9 cellular contexts compared by ENCODE assay signal in the genomic region with DNA sequence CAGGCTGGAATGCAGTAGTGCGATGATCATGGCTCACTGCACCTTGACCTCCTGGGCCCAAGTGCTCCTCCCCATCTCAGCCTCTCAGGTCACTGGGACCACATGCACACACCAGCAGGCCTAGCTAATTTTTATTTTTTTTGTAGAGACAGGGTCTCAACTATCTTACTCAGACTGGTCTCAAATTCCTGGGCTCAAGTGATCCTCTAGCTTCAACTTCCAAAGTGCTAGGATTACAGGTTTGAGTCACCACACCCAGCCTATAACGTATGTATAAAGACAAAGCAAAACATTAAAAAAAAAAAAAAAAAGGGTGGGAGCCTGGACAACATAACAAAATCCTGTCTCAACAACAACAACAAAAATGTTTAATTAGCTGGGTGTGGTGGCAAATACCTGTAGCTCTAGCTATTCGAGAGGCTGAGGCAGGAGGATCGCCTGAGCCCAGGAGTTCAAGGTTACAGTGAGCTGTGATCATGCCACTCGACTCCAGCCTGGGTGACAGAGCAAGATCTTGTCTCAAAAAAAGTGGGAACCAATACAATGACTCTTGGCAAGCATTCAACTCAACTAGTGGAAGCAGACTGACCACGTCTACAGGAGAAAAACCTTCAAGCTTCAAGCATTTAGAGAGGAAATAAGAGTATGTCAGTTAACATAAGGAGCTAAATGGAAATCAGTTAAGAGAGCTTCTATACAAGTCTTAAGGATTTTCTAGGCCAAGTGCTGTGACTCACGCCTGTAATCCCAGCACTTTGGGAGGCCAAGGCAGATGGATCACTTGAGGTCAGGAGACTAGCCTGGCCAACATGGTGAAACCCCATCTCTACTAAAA. TPM values are rescaled to one million over a fixed set of nuclear protein-coding genes. Genes with fewer than 3 reads are reported as not detected.
DNase-seq lines count a peak whose midpoint lies in the region; ATAC-seq and TF ChIP-seq lines count a peak whose summit lies in the region.
"Had no signal": no experiment of that assay in that cellular context is flagged by ENCODE, and none has a peak within 500 bp of the region (broad histone marks: within the 10 kb centered on the region; RNA-seq: fewer than 3 reads in every experiment).

No MANE protein-coding gene starts in this region.

- H2AK5ac ChIP-seq in mesenchymal stem cell (ENCODE audit: low read length, severe bottlenecking), result no peak overlapping the region

- H3K4me3 ChIP-seq in CD4-positive, alpha-beta memory T cell (ENCODE audit: low read length in 2 of 2), result no peak overlapping the region
- H3K4me3 ChIP-seq in mesenchymal stem cell (ENCODE audit: insufficient read depth in 1 of 2, low read depth in 1 of 2, low read length in 2 of 2), result peak overlapping the region in 1 of 2 experiments; percentile 99
- H3K4me3 ChIP-seq in Peyer's patch, result no peak overlapping the region
- H3K4me3 ChIP-seq in colonic mucosa, result no peak overlapping the region

- intact Hi-C loops in CD4-positive, alpha-beta memory T cell (cut with micrococcal nuclease), result no loop called here
- intact Hi-C loops in colonic mucosa (cut with DNase I), result no loop called here

- peaks cover 7 to 30% of the 10 kb centered on the region in 2 donors for H3K36me3 Mint-ChIP-seq in CD4-positive, alpha-beta memory T cell
- H3K36me3 Mint-ChIP-seq in activated T-helper 17 cell treated with anti-CD3 and anti-CD28 coated beads, Interleukin-2, amount 50 U/mL, for 72 hours (ENCODE audit: low read depth), result peaks cover 34% of the 10 kb centered on the region

- no peaks in the 10 kb centered on the region for H3K27me3 ChIP-seq in CD4-positive, alpha-beta memory T cell (ENCODE audit: insufficient read depth, low read length)
- no peaks in the 10 kb centered on the region for H3K27me3 ChIP-seq in mesenchymal stem cell (ENCODE audit: control insufficient read depth in 1 of 2, insufficient read depth in 1 of 2, low read length in 2 of 2)
- no peaks in the 10 kb centered on the region for H3K27me3 ChIP-seq in Peyer's patch
- H3K27me3 ChIP-seq in colonic mucosa, result no peaks in the 10 kb centered on the region

- no peak overlapping the region for H2BK15ac ChIP-seq in mesenchymal stem cell (ENCODE audit: low read depth, poor library complexity, severe bottlenecking)

- no peak overlapping the region for H2AFZ ChIP-seq in mesenchymal stem cell (ENCODE audit: low read depth, low read length)

- H3K4me2 ChIP-seq in mesenchymal stem cell (ENCODE audit: low read length, poor library complexity, severe bottlenecking), result no peak overlapping the region

- H3K27ac Mint-ChIP-seq in CD4-positive, alpha-beta memory T cell, result peak overlapping the region; percentile 14 to 99 (median 64)
- no peak overlapping the region for H3K27ac Mint-ChIP-seq in activated T-helper 17 cell treated with anti-CD3 and anti-CD28 coated beads, Interleukin-2, amount 50 U/mL, for 72 hours

- peaks cover 45 to 80% (median 57%) of the 10 kb centered on the region in 4 donors for H3K4me1 Mint-ChIP-seq in CD4-positive, alpha-beta memory T cell
- peaks cover 25% of the 10 kb centered on the region for H3K4me1 Mint-ChIP-seq in activated T-helper 17 cell treated with anti-CD3 and anti-CD28 coated beads, Interleukin-2, amount 50 U/mL, for 72 hours

- no peak overlapping the region for H3K23ac ChIP-seq in mesenchymal stem cell (ENCODE audit: low read length in 2 of 2)

- peaks cover 5% of the 10 kb centered on the region for H3K79me1 ChIP-seq in mesenchymal stem cell (replicated peaks; ENCODE audit: low read length, poor library complexity, severe bottlenecking)

- CTCF ChIA-PET in CD4-positive, alpha-beta memory T cell (lab: Charles Lee; ENCODE audit: partially characterized antibody), result interaction anchor here (1.5 to 1.7 kb wide), 2 partner anchors 15 to 329 kb away, joined by 7 to 8 read pairs; no protein-coding TSS in a partner anchor

- H3K4me3 Mint-ChIP-seq in CD4-positive, alpha-beta memory T cell, result peak overlapping the region in 5 of 8 donors; percentile 15 to 54 (median 43)
- H3K4me3 Mint-ChIP-seq in activated T-helper 17 cell treated with anti-CD3 and anti-CD28 coated beads, Interleukin-2, amount 50 U/mL, for 72 hours, result peak overlapping the region; percentile 95

- WGBS in mesenchymal stem cell, result 90% methylated on average over 5 of the region's 7 CpGs

- no peaks in the 10 kb centered on the region for H3K9me3 ChIP-seq in CD4-positive, alpha-beta memory T cell (ENCODE audit: control insufficient read depth in 1 of 2, low read length in 2 of 2)
- H3K9me3 ChIP-seq in mesenchymal stem cell (ENCODE audit: control insufficient read depth, low read length) (no peaks in the 10 kb centered on the region), Peyer's patch (no peaks in the 10 kb centered on the region), colonic mucosa (no peaks in the 10 kb centered on the region)

- H2BK12ac ChIP-seq in mesenchymal stem cell (ENCODE audit: low read length in 2 of 2), result peak overlapping the region in 1 of 2 experiments; percentile 6

- ATAC-seq in activated T-helper 17 cell treated with anti-CD3 and anti-CD28 coated beads, Interleukin-2, amount 50 U/mL, for 72 hours (replicated peaks), result no peak
- ATAC-seq in left lobe of liver, result no peak

- TF ChIP-seq CTCF in Peyer's patch (IDR thresholded peaks at IDR 0.05), result no peak
- no peak for TF ChIP-seq CTCF in colonic mucosa (IDR thresholded peaks at IDR 0.05)

- H4K8ac ChIP-seq in mesenchymal stem cell (ENCODE audit: low read length), result no peak overlapping the region

- no peak for TF ChIP-seq POLR2A in Peyer's patch (IDR thresholded peaks at IDR 0.05)

- H4K91ac ChIP-seq in mesenchymal stem cell (ENCODE audit: low read length), result no peak overlapping the region

- no peaks in the 10 kb centered on the region for H3K36me3 ChIP-seq in CD4-positive, alpha-beta memory T cell (ENCODE audit: insufficient read depth, low read length)
- H3K36me3 ChIP-seq in mesenchymal stem cell (ENCODE audit: control insufficient read depth in 1 of 2, insufficient read depth in 2 of 2, low read depth in 1 of 2, low read length in 2 of 2) (peaks cover 0 to 4% of the 10 kb centered on the region in 2 experiments), Peyer's patch (no peaks in the 10 kb centered on the region), colonic mucosa (no peaks in the 10 kb centered on the region)

- no peak overlapping the region for H2BK5ac ChIP-seq in mesenchymal stem cell (ENCODE audit: low read depth, low read length, poor library complexity, severe bottlenecking)

- H3K27me3 Mint-ChIP-seq in CD4-positive, alpha-beta memory T cell, result no peaks in the 10 kb centered on the region
- H3K27me3 Mint-ChIP-seq in activated T-helper 17 cell treated with anti-CD3 and anti-CD28 coated beads, Interleukin-2, amount 50 U/mL, for 72 hours, result no peaks in the 10 kb centered on the region

- no peak for DNase-seq in CD4-positive, alpha-beta memory T cell
- DNase-seq in HUDEP-2 (lab: John Stamatoyannopoulos, UW; ENCODE audit: unreplicated experiment in 76 of 76) (peak in 57 of 76 experiments; percentile 3 to 78 (median 44)), mesenchymal stem cell (peak; percentile 77), Peyer's patch (no peak), NCI-H526 (lab: John Stamatoyannopoulos, UW) (no peak), colonic mucosa (no peak), left lobe of liver (ENCODE audit: low spot score) (no peak)
- DNase-seq: NCI-H2171 had no signal

- no peak overlapping the region for H2BK120ac ChIP-seq in mesenchymal stem cell (ENCODE audit: low read depth, low read length)

- H3K18ac ChIP-seq in mesenchymal stem cell (ENCODE audit: low read depth in 1 of 2, low read length in 2 of 2), result no peak overlapping the region

- no peak overlapping the region for H3K4ac ChIP-seq in mesenchymal stem cell (ENCODE audit: low read depth in 1 of 2, low read length in 2 of 2)

- H3K9me3 Mint-ChIP-seq in CD4-positive, alpha-beta memory T cell, result peaks cover 0 to 5% (median 0%) of the 10 kb centered on the region in 8 donors
- H3K9me3 Mint-ChIP-seq in activated T-helper 17 cell treated with anti-CD3 and anti-CD28 coated beads, Interleukin-2, amount 50 U/mL, for 72 hours, result no peaks in the 10 kb centered on the region

- H3K9ac ChIP-seq in mesenchymal stem cell (ENCODE audit: low read length) (peak overlapping the region; percentile 74), colonic mucosa (ENCODE audit: low read depth in 2 of 2, low read length in 2 of 2) (no peak overlapping the region)

- no peak overlapping the region for H3K14ac ChIP-seq in mesenchymal stem cell (ENCODE audit: low read length in 2 of 2)

- peaks cover 53% of the 10 kb centered on the region for H3K4me1 ChIP-seq in CD4-positive, alpha-beta memory T cell (ENCODE audit: insufficient read depth, low read length)
- H3K4me1 ChIP-seq in mesenchymal stem cell (ENCODE audit: control insufficient read depth, insufficient read depth, low read depth, low read length), result peaks cover 10% of the 10 kb centered on the region
- H3K4me1 ChIP-seq in Peyer's patch, result peaks cover 0 to 36% (median 5%) of the 10 kb centered on the region in 4 donors
- peaks cover 11% of the 10 kb centered on the region for H3K4me1 ChIP-seq in colonic mucosa

- H3K27ac ChIP-seq in CD4-positive, alpha-beta memory T cell (ENCODE audit: low read depth, low read length), result no peak overlapping the region
- no peak overlapping the region for H3K27ac ChIP-seq in mesenchymal stem cell (ENCODE audit: low read length, poor library complexity, severe bottlenecking)
- H3K27ac ChIP-seq in Peyer's patch, result peak overlapping the region in 1 of 4 donors; percentile 1
- H3K27ac ChIP-seq in colonic mucosa, result no peak overlapping the region

- POLR2A ChIA-PET in CD4-positive, alpha-beta memory T cell (lab: Charles Lee; ENCODE audit: partially characterized antibody), result no interaction called here

RNA-seq across cellular contexts. Expression of gene GTF3C2, which starts 2.6 kb away (rescaled TPM):
- total RNA-seq in CD4-positive, alpha-beta memory T cell, result 10 to 100 TPM; 82.9 to 90.8 TPM
- polyA plus RNA-seq in CD4-positive, alpha-beta memory T cell, result 10 to 100 TPM; 37.7 to 51.8 TPM
- total RNA-seq in activated T-helper 17 cell treated with anti-CD3 and anti-CD28 coated beads, Interleukin-2, amount 50 U/mL, for 72 hours, result 10 to 100 TPM; 67.2 to 85.8 TPM
- 28.3 TPM for polyA plus RNA-seq in mesenchymal stem cell (2013, experiment 1 of 2)
- 27.3 TPM for polyA plus RNA-seq in mesenchymal stem cell (2013, experiment 2 of 2)
- total RNA-seq in Peyer's patch, result 100 to 1,000 TPM in 1 of 4 donors, 10 to 100 TPM in 3; 59.0 to 111 (median 74.6) TPM
- total RNA-seq in colonic mucosa, result 10 to 100 TPM; 48.4 to 60.0 TPM
- 19.2 TPM for total RNA-seq in left lobe of liver

RNA-seq across cellular contexts. Expression of gene EIF2B4, which starts 16.2 kb away (rescaled TPM):
- 10 to 100 TPM; 48.4 to 56.0 TPM for total RNA-seq in CD4-positive, alpha-beta memory T cell
- polyA plus RNA-seq in CD4-positive, alpha-beta memory T cell, result 10 to 100 TPM; 33.4 to 35.1 TPM
- 10 to 100 TPM; 34.7 to 42.9 TPM for total RNA-seq in activated T-helper 17 cell treated with anti-CD3 and anti-CD28 coated beads, Interleukin-2, amount 50 U/mL, for 72 hours
- polyA plus RNA-seq in mesenchymal stem cell (2013, experiment 1 of 2), result 35.2 TPM
- polyA plus RNA-seq in mesenchymal stem cell (2013, experiment 2 of 2), result 35.1 TPM
- total RNA-seq in Peyer's patch, result 10 to 100 TPM; 19.8 to 47.0 (median 33.7) TPM
- total RNA-seq in colonic mucosa, result 10 to 100 TPM; 34.5 to 35.4 TPM
- 17.4 TPM for total RNA-seq in left lobe of liver

RNA-seq across cellular contexts. Expression of gene SNX17, which starts 16.4 kb away (rescaled TPM):
- total RNA-seq in CD4-positive, alpha-beta memory T cell, result 100 to 1,000 TPM; 122 to 130 TPM
- 100 to 1,000 TPM; 178 to 304 TPM for polyA plus RNA-seq in CD4-positive, alpha-beta memory T cell
- 10 to 100 TPM; 59.0 to 90.4 TPM for total RNA-seq in activated T-helper 17 cell treated with anti-CD3 and anti-CD28 coated beads, Interleukin-2, amount 50 U/mL, for 72 hours
- polyA plus RNA-seq in mesenchymal stem cell (2013, experiment 1 of 2), result 50.9 TPM
- 50.9 TPM for polyA plus RNA-seq in mesenchymal stem cell (2013, experiment 2 of 2)
- total RNA-seq in Peyer's patch (10 to 100 TPM; 75.1 to 88.2 (median 77.1) TPM), colonic mucosa (10 to 100 TPM; 77.1 to 99.6 TPM), left lobe of liver (56.1 TPM)

RNA-seq across cellular contexts. Expression of gene ZNF513, which starts 26.6 kb away (rescaled TPM):
- 10 to 100 TPM; 17.6 to 20.1 TPM for total RNA-seq in CD4-positive, alpha-beta memory T cell
- 1 to 10 TPM; 3.7 to 6.3 TPM for polyA plus RNA-seq in CD4-positive, alpha-beta memory T cell
- total RNA-seq in activated T-helper 17 cell treated with anti-CD3 and anti-CD28 coated beads, Interleukin-2, amount 50 U/mL, for 72 hours, result 10 to 100 TPM; 10.8 to 16.2 TPM
- polyA plus RNA-seq in mesenchymal stem cell (2013, experiment 1 of 2), result 16.6 TPM
- polyA plus RNA-seq in mesenchymal stem cell (2013, experiment 2 of 2), result 15.9 TPM
- total RNA-seq in Peyer's patch (10 to 100 TPM; 15.7 to 31.1 (median 24.7) TPM), colonic mucosa (10 to 100 TPM; 21.7 to 24.5 TPM), left lobe of liver (10.5 TPM)

RNA-seq across cellular contexts. Expression of gene MPV17, which starts 31.1 kb away (rescaled TPM):
- 10 to 100 TPM; 89.3 to 93.3 TPM for total RNA-seq in CD4-positive, alpha-beta memory T cell
- 100 to 1,000 TPM; 125 to 162 TPM for polyA plus RNA-seq in CD4-positive, alpha-beta memory T cell
- total RNA-seq in activated T-helper 17 cell treated with anti-CD3 and anti-CD28 coated beads, Interleukin-2, amount 50 U/mL, for 72 hours, result 10 to 100 TPM; 77.2 to 89.2 TPM
- polyA plus RNA-seq in mesenchymal stem cell (2013, experiment 1 of 2), result 214 TPM
- polyA plus RNA-seq in mesenchymal stem cell (2013, experiment 2 of 2), result 216 TPM
- total RNA-seq in Peyer's patch (10 to 100 TPM; 41.5 to 62.3 (median 51.6) TPM), colonic mucosa (10 to 100 TPM; 35.0 to 58.3 TPM), left lobe of liver (18.3 TPM)

Comparison
In these comparisons a context has a peak if more than half of its experiments do, and no peak if none do; other contexts are left out.
1. DNase-seq: peak in HUDEP-2 (57 of 76) and mesenchymal stem cell (single experiment); none in CD4-positive, alpha-beta memory T cell (0 of 5), Peyer's patch (0 of 3), NCI-H526 (0 of 2), colonic mucosa (single experiment) and left lobe of liver (single experiment).